ENCODE assay signal across 17 cellular contexts in genomic region chr17:40427002-40427491, GRCh38. TPM values are rescaled to one million over a fixed set of nuclear protein-coding genes. Genes with fewer than 3 reads are reported as not detected.
DNase-seq lines count a peak whose midpoint lies in the region; ATAC-seq, FAIRE-seq and TF ChIP-seq lines count a peak whose summit lies in the region.
"Had no signal": no experiment of that assay in that cellular context is flagged by ENCODE, and none has a peak within 500 bp of the region (broad histone marks: within the 10 kb centered on the region; RNA-seq: fewer than 3 reads in every experiment).

No MANE protein-coding gene starts in this region.

- peaks cover 25% of the 10 kb centered on the region for H3K4me1 ChIP-seq in Loucy (ENCODE audit: insufficient read depth, low read length, poor library complexity, severe bottlenecking)
- H3K4me1 ChIP-seq: body of pancreas, suprapubic skin had no signal

- peak; percentile 53 for TF ChIP-seq CTCF in Loucy (conservative IDR thresholded peaks at IDR 0.05; ENCODE audit: low read length)

- H3K79me2 ChIP-seq in Loucy (ENCODE audit: insufficient read depth, low read length), result no peaks in the 10 kb centered on the region

- no peak for FAIRE-seq in frontal cortex (lab: Jason Lieb, UNC)
- FAIRE-seq: A549 had no signal

- peak; percentile 61 for DNase-seq in activated CD8-positive, alpha-beta memory T cell treated with anti-CD3 and anti-CD28 coated beads for 24 hours
- DNase-seq in activated CD8-positive, alpha-beta memory T cell treated with anti-CD3 and anti-CD28 coated beads, Interleukin-2, amount 50 U/mL, for 4 hours, result no peak
- peak; percentile 44 for DNase-seq in stimulated activated CD8-positive, alpha-beta memory T cell treated with anti-CD3 and anti-CD28 coated beads, Interleukin-4, amount 100 ng/mL, for 48 hours
- DNase-seq in ecto neural progenitor cell (ENCODE audit: low spot score), result no peak
- DNase-seq in frontal cortex (ENCODE audit: low spot score in 2 of 2), result no peak
- DNase-seq: body of pancreas; effector CD4-positive, alpha-beta T cell; Kasumi-1; NCI-H146; posterior cingulate gyrus had no signal

- H3K27ac Mint-ChIP-seq in activated T-helper 17 cell treated with anti-CD3 and anti-CD28 coated beads, Interleukin-2, amount 50 U/mL, for 72 hours, result no peak overlapping the region

- H3K4me3 ChIP-seq in Loucy (ENCODE audit: low read length, poor library complexity, severe bottlenecking), result no peak overlapping the region
- H3K4me3 ChIP-seq: A549, body of pancreas, left lung, SJSA1, suprapubic skin had no signal

- no peaks in the 10 kb centered on the region for H3K27me3 ChIP-seq in Loucy (ENCODE audit: insufficient read depth, low read length, poor library complexity, severe bottlenecking)
- H3K27me3 ChIP-seq: body of pancreas, left lung, SJSA1, suprapubic skin had no signal

- peak; percentile 94 for ATAC-seq in activated T-helper 17 cell treated with anti-CD3 and anti-CD28 coated beads, Interleukin-2, amount 50 U/mL, for 72 hours (replicated peaks)
- no peak for ATAC-seq in GM21529 (IDR thresholded peaks at IDR 0.05; ENCODE audit: unreplicated experiment)
- ATAC-seq: A549, body of pancreas, left lung had no signal

- no peaks in the 10 kb centered on the region for H4K20me1 ChIP-seq in Loucy (ENCODE audit: insufficient read depth, low read length, poor library complexity, severe bottlenecking)

- H3K9me2 ChIP-seq in Loucy (replicated peaks; ENCODE audit: low read depth, low read length), result no peaks in the 10 kb centered on the region

- peaks cover 27% of the 10 kb centered on the region for H3K4me1 Mint-ChIP-seq in activated T-helper 17 cell treated with anti-CD3 and anti-CD28 coated beads, Interleukin-2, amount 50 U/mL, for 72 hours

- H3K36me3 ChIP-seq in Loucy (ENCODE audit: insufficient read depth, low read length), result no peaks in the 10 kb centered on the region
- H3K36me3 ChIP-seq: left lung, SJSA1, suprapubic skin had no signal

- no peaks in the 10 kb centered on the region for H3K9me3 Mint-ChIP-seq in activated T-helper 17 cell treated with anti-CD3 and anti-CD28 coated beads, Interleukin-2, amount 50 U/mL, for 72 hours

- H3K9ac ChIP-seq in Loucy (ENCODE audit: low read depth, low read length, poor library complexity, severe bottlenecking), result peak overlapping the region; percentile 53

- no peaks in the 10 kb centered on the region for H3K27me3 Mint-ChIP-seq in activated T-helper 17 cell treated with anti-CD3 and anti-CD28 coated beads, Interleukin-2, amount 50 U/mL, for 72 hours

- H3K4me3 Mint-ChIP-seq in activated T-helper 17 cell treated with anti-CD3 and anti-CD28 coated beads, Interleukin-2, amount 50 U/mL, for 72 hours, result peak overlapping the region; percentile 16

- H3K36me3 Mint-ChIP-seq in activated T-helper 17 cell treated with anti-CD3 and anti-CD28 coated beads, Interleukin-2, amount 50 U/mL, for 72 hours (ENCODE audit: low read depth), result no peaks in the 10 kb centered on the region

- H2AFZ ChIP-seq in Loucy (ENCODE audit: low read length), result peak overlapping the region; percentile 28; the same call in 1 of the 2 replicates

- no peaks in the 10 kb centered on the region for H3K9me3 ChIP-seq in Loucy (ENCODE audit: insufficient read depth, low read depth, low read length)
- H3K9me3 ChIP-seq: A549, body of pancreas, left lung, SJSA1, suprapubic skin had no signal

- H3F3A ChIP-seq in Loucy (ENCODE audit: low read depth), result peaks cover 5% of the 10 kb centered on the region; the same call in 1 of the 2 replicates

- H3K4me2 ChIP-seq in Loucy (ENCODE audit: low read depth, low read length, poor library complexity, severe bottlenecking), result peak overlapping the region; percentile 61
- H3K4me2 ChIP-seq: A549 had no signal

RNA-seq across cellular contexts. Expression of gene TOP2A, which starts 9.4 kb away (rescaled TPM):
- 100 to 1,000 TPM; 230 to 257 TPM for total RNA-seq in activated T-helper 17 cell treated with anti-CD3 and anti-CD28 coated beads, Interleukin-2, amount 50 U/mL, for 72 hours
- 19.6 TPM for total RNA-seq in frontal cortex

RNA-seq across cellular contexts. Expression of gene IGFBP4, which starts 16.2 kb away (rescaled TPM):
- total RNA-seq in activated T-helper 17 cell treated with anti-CD3 and anti-CD28 coated beads, Interleukin-2, amount 50 U/mL, for 72 hours, result 10 to 100 TPM in 1 of 2 donors, 1 to 10 TPM in 1; 5.3 to 33.8 TPM
- 7.3 TPM for total RNA-seq in frontal cortex

Comparison
In these comparisons a context has a peak if more than half of its experiments do, and no peak if none do; other contexts are left out.
1. DNase-seq: peak in activated CD8-positive, alpha-beta memory T cell treated with anti-CD3 and anti-CD28 coated beads for 24 hours (single experiment) and stimulated activated CD8-positive, alpha-beta memory T cell treated with anti-CD3 and anti-CD28 coated beads, Interleukin-4, amount 100 ng/mL, for 48 hours (single experiment); none in activated CD8-positive, alpha-beta memory T cell treated with anti-CD3 and anti-CD28 coated beads, Interleukin-2, amount 50 U/mL, for 4 hours (single experiment), ecto neural progenitor cell (single experiment) and frontal cortex (0 of 2).
2. RNA of gene TOP2A, which starts 9.4 kb away (total RNA-seq): 230 to 257 TPM in activated T-helper 17 cell treated with anti-CD3 and anti-CD28 coated beads, Interleukin-2, amount 50 U/mL, for 72 hours; 19.6 TPM in frontal cortex (single experiment); every median in the first group is over 10 times any median in the second.